In genomic region chrX:153829799-153830631, GRCh38 we compare ENCODE assay signal across 8 cellular contexts. TPM values are rescaled to one million over a fixed set of nuclear protein-coding genes. Genes with fewer than 3 reads are reported as not detected.
A peak's percentile ranks its signal among the peaks of the same experiment; 100 is the strongest.
DNase-seq lines count a peak whose midpoint lies in the region; ATAC-seq and TF ChIP-seq lines count a peak whose summit lies in the region.

TSS of gene PDZD4 (minus strand) at chrX:153830544. CDS start at chrX:153830298, 246 bp downstream.

- H3K36me3 Mint-ChIP-seq in activated naive CD8-positive, alpha-beta T cell treated with anti-CD3 and anti-CD28 coated beads, Interleukin-2, amount 50 U/mL, for 24 hours (ENCODE audit: low read depth), result no peaks in the 10 kb centered on the region
- H3K36me3 Mint-ChIP-seq in type B pancreatic cell, result peaks cover 9% of the 10 kb centered on the region

- H3K4me3 Mint-ChIP-seq in activated naive CD8-positive, alpha-beta T cell treated with anti-CD3 and anti-CD28 coated beads, Interleukin-2, amount 50 U/mL, for 24 hours, result peak within 1 kb of the TSS; percentile 24
- H3K4me3 Mint-ChIP-seq in type B pancreatic cell, result peak within 1 kb of the TSS; percentile 76

- H3K9me3 ChIP-seq in lower lobe of right lung, result no peaks in the 10 kb centered on the region

- no peak for ATAC-seq in activated naive CD8-positive, alpha-beta T cell treated with anti-CD3 and anti-CD28 coated beads, Interleukin-2, amount 50 U/mL, for 24 hours
- ATAC-seq in lower lobe of right lung (peak; percentile 27 to 32), HG02981 (IDR thresholded peaks at IDR 0.05; ENCODE audit: unreplicated experiment) (no peak)

- no peaks in the 10 kb centered on the region for H3K36me3 ChIP-seq in lower lobe of right lung

- H3K4me1 Mint-ChIP-seq in activated naive CD8-positive, alpha-beta T cell treated with anti-CD3 and anti-CD28 coated beads, Interleukin-2, amount 50 U/mL, for 24 hours, result peaks cover 3% of the 10 kb centered on the region
- H3K4me1 Mint-ChIP-seq in type B pancreatic cell (ENCODE audit: unreplicated experiment), result no peaks in the 10 kb centered on the region

- intact Hi-C loops in lower lobe of right lung (cut with DNase I), result no loop called here

- DNase-seq in activated T-cell treated with anti-CD3 and anti-CD28 coated beads, Interleukin-2, amount 50 U/mL, for 1 hour, result peak; percentile 35
- DNase-seq in activated T-cell treated with anti-CD3 and anti-CD28 coated beads for 4 hours (no peak), lower lobe of right lung (no peak), type B pancreatic cell (ENCODE audit: extremely low spot score, unreplicated experiment) (no peak), NCI-H2029 (lab: John Stamatoyannopoulos, UW) (no peak), cerebellar nuclear complex (lab: John Stamatoyannopoulos, UW) (no peak)
- DNase-seq in activated naive CD8-positive, alpha-beta T cell treated with anti-CD3 and anti-CD28 coated beads, Interleukin-2, amount 50 U/mL, for 24 hours, result no peak

- no peak within 1 kb of the TSS for H3K27ac ChIP-seq in lower lobe of right lung

- TF ChIP-seq CTCF in lower lobe of right lung (IDR thresholded peaks at IDR 0.05) (no peak), type B pancreatic cell (conservative IDR thresholded peaks at IDR 0.05) (no peak)

- no peaks in the 10 kb centered on the region for H3K9me3 Mint-ChIP-seq in activated naive CD8-positive, alpha-beta T cell treated with anti-CD3 and anti-CD28 coated beads, Interleukin-2, amount 50 U/mL, for 24 hours
- H3K9me3 Mint-ChIP-seq in type B pancreatic cell, result peaks cover 13% of the 10 kb centered on the region

- peaks cover 4% of the 10 kb centered on the region for H3K4me1 ChIP-seq in lower lobe of right lung

- H3K27me3 ChIP-seq in lower lobe of right lung (ENCODE audit: low read depth), result peaks cover 11% of the 10 kb centered on the region

- H3K4me3 ChIP-seq in lower lobe of right lung, result peak within 1 kb of the TSS; percentile 43

- H3K27me3 Mint-ChIP-seq in activated naive CD8-positive, alpha-beta T cell treated with anti-CD3 and anti-CD28 coated beads, Interleukin-2, amount 50 U/mL, for 24 hours, result peaks cover 18% of the 10 kb centered on the region
- peaks cover 51% of the 10 kb centered on the region for H3K27me3 Mint-ChIP-seq in type B pancreatic cell

- no peak within 1 kb of the TSS for H3K27ac Mint-ChIP-seq in activated naive CD8-positive, alpha-beta T cell treated with anti-CD3 and anti-CD28 coated beads, Interleukin-2, amount 50 U/mL, for 24 hours
- H3K27ac Mint-ChIP-seq in type B pancreatic cell, result no peak within 1 kb of the TSS

RNA-seq across cellular contexts. Expression of gene PDZD4, which starts in this region (rescaled TPM):
- total RNA-seq in lower lobe of right lung (8.5 TPM), type B pancreatic cell (ENCODE audit: low replicate concordance) (2.7 and 23.9 TPM in 2 replicates)

Comparison
In these comparisons a context has a peak if more than half of its experiments do, and no peak if none do; other contexts are left out.
1. ATAC-seq: peak in lower lobe of right lung (2 of 2); none in activated naive CD8-positive, alpha-beta T cell treated with anti-CD3 and anti-CD28 coated beads, Interleukin-2, amount 50 U/mL, for 24 hours (single experiment) and HG02981 (single experiment).